ENCODE assay signal across 11 cellular contexts in the genomic region with DNA sequence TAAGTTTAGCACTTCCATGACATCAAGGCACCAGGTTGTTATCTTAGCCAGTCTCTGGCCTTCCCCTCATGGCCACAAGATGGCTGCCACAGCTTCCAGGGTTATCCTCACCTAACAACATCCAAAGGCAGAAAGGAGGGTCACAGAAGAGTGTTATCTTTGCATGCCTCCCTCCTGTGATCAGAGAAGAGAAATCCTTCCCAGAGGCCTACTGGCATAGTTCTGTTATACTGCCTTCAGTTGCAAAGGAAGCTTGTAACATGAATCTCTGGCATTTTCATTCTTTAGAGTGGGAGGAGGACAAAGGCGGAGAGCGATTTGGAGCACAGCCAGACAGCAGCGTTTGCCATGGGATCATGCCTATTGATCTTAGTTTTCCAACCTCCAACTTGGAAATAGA.
A peak's percentile ranks its signal among the peaks of the same experiment; 100 is the strongest.
DNase-seq lines count a peak whose midpoint lies in the region; ATAC-seq and TF ChIP-seq lines count a peak whose summit lies in the region.
"Had no signal": no experiment of that assay in that cellular context is flagged by ENCODE, and none has a peak within 500 bp of the region (broad histone marks: within the 10 kb centered on the region; RNA-seq: fewer than 3 reads in every experiment).

No MANE protein-coding gene starts in this region.

- H3K4me1 ChIP-seq in PC-9 (replicated peaks; ENCODE audit: insufficient read depth), result peaks cover 25% of the 10 kb centered on the region

- BruUV-seq in PC-9 (replicated peaks; lab: Mats Ljungman, UMichigan), result no TSS peak

- intact Hi-C loops in PC-9 (cut with micrococcal nuclease; ENCODE audit: unreplicated experiment), result loop anchor here (5.0 to 10.0 kb wide), 3 partner anchors 88 to 626 kb away; partner anchors contain the start of gene ENOX1

- no peak for TF ChIP-seq CTCF in PC-9 (conservative IDR thresholded peaks at IDR 0.05)
- TF ChIP-seq CTCF in foreskin fibroblast (IDR thresholded peaks at IDR 0.05; ENCODE audit: low read depth, low read length), result peak; percentile 12

- peaks cover 5% of the 10 kb centered on the region; the same call in 1 of the 2 replicates for H3F3A ChIP-seq in PC-9 (ENCODE audit: insufficient read depth, low read depth)

- no peak overlapping the region for H3K4me2 ChIP-seq in PC-9
- H3K4me2 ChIP-seq: A549 had no signal

- DNase-seq in NCI-H748 (lab: John Stamatoyannopoulos, UW; ENCODE audit: unreplicated experiment) (peak; percentile 37), NCI-H748 treated with DMSO at 0.1 percent for 48 hours (lab: John Stamatoyannopoulos, UW) (no peak), PC-9 (peak in 1 of 2 experiments; percentile 51), foreskin fibroblast (peak; percentile 55 to 69), smooth muscle cell of the brain vasculature (ENCODE audit: low read depth, low spot score) (peak; percentile 43)
- DNase-seq: activated CD8-positive, alpha-beta memory T cell treated with anti-CD3 and anti-CD28 coated beads for 24 hours; NCI-H1930 had no signal

- H2AFZ ChIP-seq in PC-9, result 0 out of 2 replicates have a peak overlapping the region, but pooled peaks have one; percentile 39

- no peaks in the 10 kb centered on the region; the same call in 1 of the 2 replicates for H3K9me2 ChIP-seq in PC-9 (ENCODE audit: insufficient read depth)

- no peak overlapping the region for H3K4me3 ChIP-seq in PC-9
- no peak overlapping the region for H3K4me3 ChIP-seq in foreskin fibroblast (ENCODE audit: low read depth in 1 of 2, low read length in 2 of 2)
- H3K4me3 ChIP-seq: A549 had no signal

- no peaks in the 10 kb centered on the region for H3K79me2 ChIP-seq in PC-9 (ENCODE audit: low read depth)

- H3K27me3 ChIP-seq in PC-9 (ENCODE audit: insufficient read depth, low read depth), result no peaks in the 10 kb centered on the region

- CTCF ChIA-PET in PC-9 (lab: Charles Lee), result no interaction called here

- no peaks in the 10 kb centered on the region for H4K20me1 ChIP-seq in PC-9 (ENCODE audit: insufficient read depth)

- no peaks in the 10 kb centered on the region for H3K36me3 ChIP-seq in PC-9 (ENCODE audit: low read depth)

- ATAC-seq in HG02678 (IDR thresholded peaks at IDR 0.05; ENCODE audit: unreplicated experiment) (no peak), GM18511 (IDR thresholded peaks at IDR 0.05; ENCODE audit: unreplicated experiment) (no peak), GM19023 (IDR thresholded peaks at IDR 0.05; ENCODE audit: unreplicated experiment) (no peak)
- ATAC-seq: A549 had no signal

- H3K27ac ChIP-seq in PC-9, result no peak overlapping the region
- H3K27ac ChIP-seq: A549 had no signal

- H3K9me3 ChIP-seq in PC-9 (ENCODE audit: insufficient read depth, low read depth), result no peaks in the 10 kb centered on the region
- H3K9me3 ChIP-seq: A549 had no signal

- POLR2A ChIA-PET in PC-9 (lab: Charles Lee; ENCODE audit: unreplicated experiment), result interaction anchor here (0.6 kb wide), 1 partner anchor 630 kb away, joined by 3 read pairs; no protein-coding TSS in a partner anchor
